In the genomic region with DNA sequence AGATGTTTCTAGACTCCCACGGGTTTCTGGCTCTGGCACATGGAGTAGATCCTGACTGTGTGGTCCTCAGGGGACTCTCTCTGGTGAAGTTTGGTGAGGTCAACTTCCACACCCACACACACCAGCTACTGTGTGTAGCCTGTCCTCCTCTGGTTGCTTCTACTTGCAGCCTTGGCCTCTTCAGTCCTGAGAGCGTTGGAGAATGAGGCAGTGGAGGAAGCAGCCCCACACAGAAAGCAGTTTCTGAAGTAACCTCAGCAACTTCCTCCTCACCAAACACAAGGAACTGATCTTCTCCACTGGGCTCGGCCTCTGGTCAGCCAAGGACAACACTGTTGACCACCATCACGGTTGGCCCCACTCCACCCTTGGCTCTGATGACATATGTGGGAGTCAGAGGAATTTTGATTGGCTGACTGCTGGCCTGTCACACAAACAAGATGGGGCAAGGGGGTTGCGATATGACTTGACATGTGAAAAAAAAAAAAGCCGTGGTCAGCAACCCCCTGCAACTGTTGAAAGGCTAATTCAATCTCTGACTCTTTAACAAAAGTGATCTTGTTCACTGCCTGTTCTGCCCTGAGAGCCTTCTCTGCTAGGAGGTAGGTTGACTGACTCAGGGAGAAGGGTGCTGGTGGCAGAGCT, we compare ENCODE assay signal across 9 cellular contexts. TPM values are rescaled to one million over a fixed set of nuclear protein-coding genes. Genes with fewer than 3 reads are reported as not detected.
DNase-seq lines count a peak whose midpoint lies in the region; ATAC-seq and TF ChIP-seq lines count a peak whose summit lies in the region.
"Had no signal": no experiment of that assay in that cellular context is flagged by ENCODE, and none has a peak within 500 bp of the region (broad histone marks: within the 10 kb centered on the region; RNA-seq: fewer than 3 reads in every experiment).

No MANE protein-coding gene starts in this region.

- H3K9me2 ChIP-seq in GM23248 (ENCODE audit: insufficient read depth): no peaks in the 10 kb centered on the region

- no peaks in the 10 kb centered on the region for H4K20me1 ChIP-seq in GM23248 (ENCODE audit: insufficient read depth)

- H3K27ac ChIP-seq in GM23248: no peak overlapping the region
- no peak overlapping the region for H3K27ac ChIP-seq in lung (ENCODE audit: low read depth in 1 of 2, low read length in 1 of 2)

- DNase-seq in GM23248 (peak; percentile 10), NAMALWA (ENCODE audit: low spot score) (peak; percentile 34), lung (ENCODE audit: low spot score) (peak; percentile 40), mucosa of gallbladder (ENCODE audit: low spot score) (no peak), chondrocyte (ENCODE audit: low spot score) (no peak), NCI-H345 (lab: John Stamatoyannopoulos, UW) (no peak), NCI-H510A (lab: John Stamatoyannopoulos, UW) (no peak)

- no peak overlapping the region for H3K4me3 Mint-ChIP-seq in chondrocyte (ENCODE audit: unreplicated experiment)
- H3K4me3 Mint-ChIP-seq: activated naive CD4-positive, alpha-beta T cell treated with anti-CD3 and anti-CD28 coated beads, Interleukin-2, amount 50 U/mL, for 24 hours had no signal

- no peak overlapping the region for H3K9ac ChIP-seq in GM23248

- H3K9me3 Mint-ChIP-seq in chondrocyte (ENCODE audit: low read depth): peaks cover 2% of the 10 kb centered on the region
- H3K9me3 Mint-ChIP-seq: activated naive CD4-positive, alpha-beta T cell treated with anti-CD3 and anti-CD28 coated beads, Interleukin-2, amount 50 U/mL, for 24 hours had no signal

- no peak overlapping the region for H3K4me2 ChIP-seq in GM23248 (ENCODE audit: unreplicated experiment)

- H3F3A ChIP-seq in GM23248 (ENCODE audit: insufficient read depth): no peaks in the 10 kb centered on the region

- ATAC-seq in GM18517 (IDR thresholded peaks at IDR 0.05; ENCODE audit: unreplicated experiment) (peak; percentile 51), lung (ENCODE audit: insufficient read depth, low FRiP score) (peak; percentile 79)

- no peaks in the 10 kb centered on the region for H3K36me3 ChIP-seq in GM23248 (ENCODE audit: low read depth)
- no peaks in the 10 kb centered on the region for H3K36me3 ChIP-seq in lung (ENCODE audit: control insufficient read depth in 2 of 2, insufficient read depth in 2 of 2, low read length in 2 of 2)

- no peak overlapping the region for H3K27ac Mint-ChIP-seq in chondrocyte (ENCODE audit: unreplicated experiment)
- H3K27ac Mint-ChIP-seq: activated naive CD4-positive, alpha-beta T cell treated with anti-CD3 and anti-CD28 coated beads, Interleukin-2, amount 50 U/mL, for 24 hours had no signal

- in situ Hi-C loops in GM23248 (cut with MboI): no loop called here

- 34 to 47% methylated on average over 6 of the region's 6 CpGs for WGBS in GM23248 (ENCODE audit: low coverage in 1 of 2, low lambda C conversion rate in 2 of 2, missing lambda C conversion rate in 2 of 2), 2 experiments
- WGBS in lung, 2 donors: 46 to 61% methylated on average over 6 of the region's 6 CpGs

- no peaks in the 10 kb centered on the region for H3K4me1 ChIP-seq in GM23248 (ENCODE audit: insufficient read depth)
- H3K4me1 ChIP-seq in lung (ENCODE audit: control insufficient read depth in 2 of 2, insufficient read depth in 2 of 2, low read length in 2 of 2): no peaks in the 10 kb centered on the region

- H2AFZ ChIP-seq in GM23248: no peak overlapping the region

- H3K4me3 ChIP-seq in GM23248 (no peak overlapping the region), lung (no peak overlapping the region)

- H3K79me2 ChIP-seq in GM23248 (ENCODE audit: insufficient read depth): no peaks in the 10 kb centered on the region

- TF ChIP-seq CTCF in lung (IDR thresholded peaks at IDR 0.05; ENCODE audit: control extremely low read depth, extremely low read depth): no peak
- TF ChIP-seq CTCF in chondrocyte (IDR thresholded peaks at IDR 0.05): no peak

- H3K36me3 Mint-ChIP-seq in chondrocyte (ENCODE audit: low read depth): no peaks in the 10 kb centered on the region
- H3K36me3 Mint-ChIP-seq: activated naive CD4-positive, alpha-beta T cell treated with anti-CD3 and anti-CD28 coated beads, Interleukin-2, amount 50 U/mL, for 24 hours had no signal

- H3K27me3 Mint-ChIP-seq in chondrocyte (ENCODE audit: low read depth): peaks cover 14% of the 10 kb centered on the region

- H3K27me3 ChIP-seq in GM23248 (replicated peaks; ENCODE audit: insufficient read depth): no peaks in the 10 kb centered on the region
- H3K27me3 ChIP-seq in lung (ENCODE audit: control insufficient read depth, insufficient read depth): no peaks in the 10 kb centered on the region

- H3K9me3 ChIP-seq in GM23248 (ENCODE audit: low read depth) (no peaks in the 10 kb centered on the region), lung (ENCODE audit: control insufficient read depth in 2 of 2, insufficient read depth in 1 of 2, low read length in 1 of 2) (no peaks in the 10 kb centered on the region)

- H3K4me1 Mint-ChIP-seq in chondrocyte (ENCODE audit: low read depth): no peaks in the 10 kb centered on the region
- H3K4me1 Mint-ChIP-seq: activated naive CD4-positive, alpha-beta T cell treated with anti-CD3 and anti-CD28 coated beads, Interleukin-2, amount 50 U/mL, for 24 hours had no signal

RNA-seq across cellular contexts. Expression of gene CD86, which starts 19.6 kb away (rescaled TPM):
- total RNA-seq in GM23248 (2014; rRNA removed; shearing (Covaris generic)): not detected in 2 replicates
- polyA plus RNA-seq in GM23248 (2016; fragmentation: Nextera tagmentation; extraction: Ambion mirVana) (not detected in 2 replicates), lung (10 to 100 TPM in 1 of 2 donors, 1 to 10 TPM in 1; 8.0 to 10.5 TPM)
- total RNA-seq in lung (10 to 100 TPM; 11.0 to 11.5 TPM), mucosa of gallbladder (10.5 TPM), chondrocyte (not detected in 3 replicates)

RNA-seq across cellular contexts. Expression of gene ILDR1, which starts 52.7 kb away (rescaled TPM):
- total RNA-seq in GM23248 (2014; rRNA removed; shearing (Covaris generic)): not detected in 2 replicates
- polyA plus RNA-seq in GM23248 (2016; fragmentation: Nextera tagmentation; extraction: Ambion mirVana): not detected in 2 replicates
- 1 to 10 TPM; 4.4 to 8.9 TPM for total RNA-seq in lung
- 1 to 10 TPM; 3.3 to 4.1 TPM for polyA plus RNA-seq in lung
- total RNA-seq in mucosa of gallbladder: 19.9 TPM
- total RNA-seq in chondrocyte: not detected in 3 replicates

Comparison
In these comparisons a context has a peak if more than half of its experiments do, and no peak if none do; other contexts are left out.
1. DNase-seq: peak in GM23248 (single experiment), NAMALWA (single experiment) and lung (single experiment); none in mucosa of gallbladder (single experiment), chondrocyte (single experiment), NCI-H345 (single experiment) and NCI-H510A (single experiment).
2. RNA of gene CD86, which starts 19.6 kb away (total RNA-seq): 11.0 to 11.5 TPM in lung and 10.5 TPM in mucosa of gallbladder (single experiment); not detected in GM23248 and not detected in chondrocyte; every median in the first group is over 10 times any median in the second.